ENCODE assay signal across 18 cellular contexts in genomic region chr10:57222603-57223002, GRCh38.
A peak's percentile ranks its signal among the peaks of the same experiment; 100 is the strongest.
DNase-seq lines count a peak whose midpoint lies in the region; FAIRE-seq and TF ChIP-seq lines count a peak whose summit lies in the region.
"Had no signal": no experiment of that assay in that cellular context is flagged by ENCODE, and none has a peak within 500 bp of the region (broad histone marks: within the 10 kb centered on the region; RNA-seq: fewer than 3 reads in every experiment).

No MANE protein-coding gene starts in this region.

- no peak overlapping the region for H3K4ac ChIP-seq in H1 (replicated peaks; ENCODE audit: insufficient read length, low read depth, low read length)
- H3K4ac ChIP-seq in neuronal stem cell (ENCODE audit: low read length), result no peak overlapping the region

- TF ChIP-seq POLR2A in H1 (IDR thresholded peaks at IDR 0.05; ENCODE audit: control extremely low read depth in 1 of 2, low read depth in 2 of 2, low read length in 2 of 2), result peak in 1 of 2 experiments; percentile 75; a peak in 1 of 3 replicates

- peak overlapping the region in 3 of 4 experiments; percentile 31 to 54 (median 49); a peak in 5 of 7 replicates for H3K9ac ChIP-seq in H1 (replicated peaks in 1 of 4; ENCODE audit: extremely low read depth in 1 of 4, low read depth in 3 of 4, low read length in 3 of 4)
- H3K9ac ChIP-seq in iPS-18a (ENCODE audit: low read length), result peak overlapping the region; percentile 84
- no peak overlapping the region for H3K9ac ChIP-seq in neuronal stem cell (ENCODE audit: low read depth, low read length, poor library complexity)
- H3K9ac ChIP-seq: GM23248 had no signal

- H3K9me3 ChIP-seq in HAP-1, result no peaks in the 10 kb centered on the region
- H3K9me3 ChIP-seq in H1 (ENCODE audit: insufficient read depth in 2 of 2, low read depth in 1 of 2, low read length in 1 of 2), result no peaks in the 10 kb centered on the region
- H3K9me3 ChIP-seq in iPS-18a (ENCODE audit: control insufficient read depth, low read depth, low read length), result no peaks in the 10 kb centered on the region
- no peaks in the 10 kb centered on the region for H3K9me3 ChIP-seq in neuronal stem cell (replicated peaks in 1 of 2; ENCODE audit: control insufficient read depth in 2 of 2, insufficient read depth in 1 of 2, low read depth in 1 of 2, low read length in 2 of 2)
- H3K9me3 ChIP-seq: SJSA1 had no signal

- H4K5ac ChIP-seq in H1 (ENCODE audit: insufficient read length, low read depth, low read length), result peak overlapping the region; percentile 89

- in situ Hi-C loops in HAP-1 (cut with MboI; ENCODE audit: low sequenced_read_pairs), result no loop called here

- H4K91ac ChIP-seq in H1 (replicated peaks; ENCODE audit: insufficient read length, low read length) (no peak overlapping the region), neuronal stem cell (ENCODE audit: low read depth, low read length, poor library complexity) (no peak overlapping the region)

- no peaks in the 10 kb centered on the region for H3K36me3 ChIP-seq in HAP-1 (replicated peaks)
- no peaks in the 10 kb centered on the region; a peak in 2 of 8 replicates for H3K36me3 ChIP-seq in H1 (ENCODE audit: control insufficient read depth in 2 of 4, insufficient read depth in 4 of 4, low read length in 3 of 4)
- no peaks in the 10 kb centered on the region for H3K36me3 ChIP-seq in iPS-18a (ENCODE audit: control insufficient read depth, low read depth, low read length)
- no peaks in the 10 kb centered on the region for H3K36me3 ChIP-seq in neuronal stem cell (replicated peaks in 1 of 2; ENCODE audit: control insufficient read depth in 2 of 2, insufficient read depth in 2 of 2, low read length in 2 of 2)
- H3K36me3 ChIP-seq: SJSA1 had no signal

- WGBS in H1 (ENCODE audit: extremely low coverage in 1 of 2, insufficient coverage in 1 of 2, insufficient read length in 1 of 2, insufficient replicate concordance in 2 of 2, low coverage in 1 of 2, low lambda C conversion rate in 2 of 2, missing lambda C conversion rate in 1 of 2), 2 experiments, result 8% methylated on average over 2 of the region's 2 CpGs; no CpG with 5 or more reads in 1 of the 2 experiments
- no CpG with 5 or more reads among the region's 2 CpGs for WGBS in neuronal stem cell (ENCODE audit: extremely low coverage in 2 of 2, insufficient read length in 2 of 2, insufficient replicate concordance in 1 of 2), 2 donors

- H2AK5ac ChIP-seq in H1 (ENCODE audit: low read depth, low read length) (no peak overlapping the region), neuronal stem cell (ENCODE audit: low read depth, low read length) (no peak overlapping the region)

- peak overlapping the region; percentile 64; the same call in 1 of the 2 replicates for H3K27ac ChIP-seq in H1 (ENCODE audit: low read depth, low read length)
- peak overlapping the region; percentile 94 for H3K27ac ChIP-seq in iPS-18a (ENCODE audit: low read length)
- no peak overlapping the region for H3K27ac ChIP-seq in neuronal stem cell (replicated peaks; ENCODE audit: low read length)
- H3K27ac ChIP-seq in RWPE1, result no peak overlapping the region
- H3K27ac ChIP-seq: C4-2B, GM23248, PC-9, SJSA1 had no signal

- TF ChIP-seq EP300 in H1 (IDR thresholded peaks at IDR 0.05; ENCODE audit: borderline replicate concordance in 1 of 2, low read depth in 2 of 2, low read length in 2 of 2), result no peak

- H3K4me2 ChIP-seq in H1 (ENCODE audit: insufficient read depth in 1 of 2, low read depth in 2 of 2, low read length in 2 of 2), result peak overlapping the region; percentile 71 to 74
- H3K4me2 ChIP-seq in neuronal stem cell (ENCODE audit: insufficient read depth, low read length, poor library complexity, severe bottlenecking), result no peak overlapping the region
- H3K4me2 ChIP-seq: PC-9 had no signal

- no peak overlapping the region for H3K56ac ChIP-seq in H1 (replicated peaks; ENCODE audit: insufficient read length, low read depth, low read length)

- H2AFZ ChIP-seq in H1 (ENCODE audit: low read length), result no peak overlapping the region
- peak overlapping the region; percentile 69 for H2AFZ ChIP-seq in neuronal stem cell (ENCODE audit: low read length)
- H2AFZ ChIP-seq: GM23248, PC-9 had no signal

- POLR2A ChIA-PET in H1 (lab: Charles Lee; ENCODE audit: partially characterized antibody), result interaction anchor here (0.6 to 1.0 kb wide), 4 partner anchors 13 to 1595 kb away, joined by 3 to 4 read pairs (median 3); no protein-coding TSS in a partner anchor
- POLR2A ChIA-PET in RWPE1 (lab: Yijun Ruan, JAX; ENCODE audit: low non-redundant PET), result no interaction called here

- H3K27me3 ChIP-seq in HAP-1 (ENCODE audit: low read depth), result no peaks in the 10 kb centered on the region
- H3K27me3 ChIP-seq in H1 (replicated peaks in 1 of 4; ENCODE audit: control insufficient read depth in 3 of 4, extremely low read depth in 1 of 4, insufficient read depth in 3 of 4, low read length in 3 of 4), result no peaks in the 10 kb centered on the region
- no peaks in the 10 kb centered on the region for H3K27me3 ChIP-seq in iPS-18a (ENCODE audit: control insufficient read depth, insufficient read depth, low read length)
- H3K27me3 ChIP-seq in neuronal stem cell (ENCODE audit: control insufficient read depth in 3 of 3, insufficient read depth in 3 of 3, low read depth in 1 of 3, low read length in 3 of 3), result no peaks in the 10 kb centered on the region
- H3K27me3 ChIP-seq: SJSA1 had no signal

- peaks cover 0 to 34% of the 10 kb centered on the region in 2 experiments; a peak in 2 of 4 replicates for H3K79me2 ChIP-seq in H1 (ENCODE audit: control insufficient read depth in 1 of 2, insufficient read depth in 2 of 2, low read length in 2 of 2)

- H3K18ac ChIP-seq in H1 (ENCODE audit: extremely low read depth, low read length) (no peak overlapping the region; the same call in 1 of the 2 replicates), neuronal stem cell (ENCODE audit: low read length) (no peak overlapping the region)

- H2BK5ac ChIP-seq in H1 (ENCODE audit: low read depth, low read length) (0 out of 2 replicates have a peak overlapping the region, but pooled peaks have one; percentile 71), neuronal stem cell (ENCODE audit: low read length) (no peak overlapping the region)

- H3K23ac ChIP-seq in H1 (ENCODE audit: insufficient read length), result no peak overlapping the region
- no peak overlapping the region for H3K23ac ChIP-seq in neuronal stem cell (ENCODE audit: low read depth, low read length, poor library complexity)

- H3K4me1 ChIP-seq in HAP-1 (peaks cover 30% of the 10 kb centered on the region), H1 (replicated peaks in 1 of 4; ENCODE audit: control insufficient read depth in 3 of 4, insufficient read depth in 4 of 4, low read length in 3 of 4) (peaks cover 0 to 25% (median 5%) of the 10 kb centered on the region in 4 experiments; a peak in 3 of 7 replicates), iPS-18a (ENCODE audit: control insufficient read depth, low read depth, low read length) (peaks cover 59% of the 10 kb centered on the region), neuronal stem cell (ENCODE audit: control insufficient read depth in 2 of 2, insufficient read depth in 1 of 2, low read depth in 1 of 2, low read length in 2 of 2) (peaks cover 0 to 2% of the 10 kb centered on the region in 2 donors)
- H3K4me1 ChIP-seq: SJSA1 had no signal

- peak overlapping the region; percentile 9 for H3K4me3 ChIP-seq in HAP-1
- peak overlapping the region; percentile 20 to 64 (median 34); a peak in 5 of 8 replicates for H3K4me3 ChIP-seq in H1 (ENCODE audit: extremely low read depth in 1 of 4, insufficient read depth in 2 of 4, low read depth in 3 of 4, low read length in 4 of 4)
- H3K4me3 ChIP-seq in iPS-18a (ENCODE audit: low read length), result peak overlapping the region; percentile 85
- H3K4me3 ChIP-seq in neuronal stem cell (ENCODE audit: low read length in 2 of 2), result peak overlapping the region in 1 of 2 donors; percentile 46
- H3K4me3 ChIP-seq: GM23248, PC-9, SJSA1 had no signal

- peak; percentile 65 to 84 for DNase-seq in HAP-1 (ENCODE audit: low spot score in 2 of 2)
- peak; percentile 54 to 58 for DNase-seq in H1 (ENCODE audit: low read depth in 1 of 2, low spot score in 2 of 2)
- peak; percentile 1 for DNase-seq in neuronal stem cell (ENCODE audit: low spot score)
- no peak for DNase-seq in NCI-H2107 treated with DMSO at 0.1 percent for 48 hours (lab: John Stamatoyannopoulos, UW; ENCODE audit: unreplicated experiment)
- no peak for DNase-seq in pons (ENCODE audit: low spot score)
- DNase-seq in RWPE1 (ENCODE audit: low spot score), result no peak
- DNase-seq: DMS 273 treated with DMSO at 0.1 percent for 48 hours; GM23248; HFFc6; NCI-H187 treated with DMSO at 0.1 percent for 48 hours; NCI-H2171; NCI-H446; NK-92 treated with Interleukin-12 subunit alpha and Interleukin-12 subunit beta, amount 100 ng/mL, for 24 hours; PC-9 had no signal

- H3K23me2 ChIP-seq in H1 (ENCODE audit: low read depth, low read length), result no peaks in the 10 kb centered on the region

- no peaks in the 10 kb centered on the region for H3K79me1 ChIP-seq in H1 (ENCODE audit: low read depth, low read length)
- H3K79me1 ChIP-seq in neuronal stem cell (ENCODE audit: low read depth, low read length), result no peaks in the 10 kb centered on the region

- H3K14ac ChIP-seq in H1 (ENCODE audit: insufficient read length) (no peak overlapping the region), neuronal stem cell (ENCODE audit: low read length) (no peak overlapping the region)

- no peak overlapping the region for H2BK20ac ChIP-seq in H1 (ENCODE audit: low read length)

- CTCF ChIA-PET in H1 (lab: Charles Lee; ENCODE audit: partially characterized antibody) (no interaction called here), RWPE1 (lab: Yijun Ruan, JAX) (no interaction called here)

- H2BK12ac ChIP-seq in H1 (ENCODE audit: low read depth, low read length), result peak overlapping the region; percentile 34; the same call in 1 of the 2 replicates
- H2BK12ac ChIP-seq in neuronal stem cell (ENCODE audit: low read length), result no peak overlapping the region

- TF ChIP-seq RAD21 in H1 (IDR thresholded peaks at IDR 0.05 in 1 of 2, conservative IDR thresholded peaks at IDR 0.05 in 1 of 2; ENCODE audit: low read depth in 2 of 2, low read length in 2 of 2), result no peak; a peak in 1 of 4 replicates

- peak; percentile 99 for FAIRE-seq in H1 (lab: Jason Lieb, UNC)
- FAIRE-seq: GM12892 had no signal

- no peak overlapping the region for H4K8ac ChIP-seq in H1 (ENCODE audit: extremely low read depth, insufficient read depth, low read length)
- H4K8ac ChIP-seq in neuronal stem cell (ENCODE audit: low read depth, low read length), result no peak overlapping the region

- no peak for TF ChIP-seq CTCF in H1 (IDR thresholded peaks at IDR 0.05; ENCODE audit: control extremely low read depth in 1 of 3, insufficient read depth in 1 of 3, low read depth in 1 of 3, low read length in 3 of 3)
- TF ChIP-seq CTCF in RWPE1 (conservative IDR thresholded peaks at IDR 0.05; ENCODE audit: low read depth), result no peak

- H2BK15ac ChIP-seq in H1 (ENCODE audit: low read length) (no peak overlapping the region), neuronal stem cell (ENCODE audit: low read length) (no peak overlapping the region)

- no peaks in the 10 kb centered on the region for H4K20me1 ChIP-seq in H1 (replicated peaks in 1 of 2; ENCODE audit: control insufficient read depth in 1 of 2, insufficient read depth in 2 of 2, low read length in 2 of 2)

- no peak overlapping the region for H2BK120ac ChIP-seq in H1 (replicated peaks; ENCODE audit: low read depth, low read length)
- H2BK120ac ChIP-seq in neuronal stem cell (ENCODE audit: low read depth, low read length), result no peak overlapping the region

TF ChIP-seq in H1, 55 proteins besides CTCF, POLR2A, EP300 and RAD21 (continues in another document):
- peak; percentile 68 for TF ChIP-seq TAF1 (IDR thresholded peaks at IDR 0.05; ENCODE audit: low read depth, low read length)

Comparison
In these comparisons a context has a peak if more than half of its experiments do, and no peak if none do; other contexts are left out.
1. DNase-seq: peak in HAP-1 (2 of 2), H1 (2 of 2) and neuronal stem cell (single experiment); none in NCI-H2107 treated with DMSO at 0.1 percent for 48 hours (single experiment), pons (single experiment) and RWPE1 (single experiment).
2. H3K27ac ChIP-seq: peak in H1 (single experiment) and iPS-18a (single experiment); none in neuronal stem cell (single experiment) and RWPE1 (single experiment).